30 cellular contexts compared by ENCODE assay signal in the genomic region with DNA sequence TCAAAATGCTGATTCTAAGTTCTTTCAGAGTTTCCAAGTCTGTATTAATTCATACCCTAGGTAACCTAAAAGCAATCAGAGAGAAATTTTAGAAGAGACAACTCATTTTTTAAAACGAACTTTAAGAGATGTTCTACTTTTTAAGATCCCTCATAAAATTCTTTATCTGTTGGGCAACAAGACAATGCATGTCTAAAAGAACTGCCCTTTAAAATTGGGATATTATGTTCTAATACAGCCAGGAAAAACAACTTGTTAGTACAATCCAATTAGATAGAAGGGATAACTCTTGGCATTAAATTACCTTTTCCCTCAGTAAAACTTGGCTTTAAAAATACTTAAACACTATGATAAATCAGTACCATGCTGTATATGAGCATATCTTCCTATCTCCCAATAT. TPM values are rescaled to one million over a fixed set of nuclear protein-coding genes. Genes with fewer than 3 reads are reported as not detected.
DNase-seq lines count a peak whose midpoint lies in the region; ATAC-seq and TF ChIP-seq lines count a peak whose summit lies in the region.
"Had no signal": no experiment of that assay in that cellular context is flagged by ENCODE, and none has a peak within 500 bp of the region (broad histone marks: within the 10 kb centered on the region; RNA-seq: fewer than 3 reads in every experiment).

No MANE protein-coding gene starts in this region.

- H2AK5ac ChIP-seq in IMR-90 (ENCODE audit: low read depth, low read length), result no peak overlapping the region

- H2BK5ac ChIP-seq in IMR-90 (ENCODE audit: low read depth, low read length, poor library complexity, severe bottlenecking), result peak overlapping the region; percentile 77

- no peak overlapping the region for H2AK9ac ChIP-seq in IMR-90 (replicated peaks; ENCODE audit: low read depth, low read length, poor library complexity)

- H3K36me3 Mint-ChIP-seq in osteocyte (ENCODE audit: unreplicated experiment), result peaks cover 11% of the 10 kb centered on the region

- no peak for ATAC-seq in IMR-90 (ENCODE audit: low read depth)
- ATAC-seq: activated CD4-positive, alpha-beta T cell treated with anti-CD3 and anti-CD28 coated beads for 36 hours; effector memory CD8-positive, alpha-beta T cell; naive thymus-derived CD8-positive, alpha-beta T cell; PC-3; SK-N-SH treated with all-trans-retinoic acid at 6 μM for 48 hours had no signal

- in situ Hi-C loops in IMR-90 (cut with MboI; ENCODE audit: low sequenced_read_pairs), result loop anchor here (25.0 kb wide), 1 partner anchor 371 kb away; the partner anchor contains the start of gene SYNE3

- H3K9me3 Mint-ChIP-seq in osteocyte (ENCODE audit: unreplicated experiment), result peaks cover 9% of the 10 kb centered on the region

- no peaks in the 10 kb centered on the region; the same call in 1 of the 2 replicates for H3K9me3 ChIP-seq in IMR-90 (ENCODE audit: control insufficient read depth, insufficient read depth, low read length)

- H3K56ac ChIP-seq in IMR-90 (ENCODE audit: extremely low read depth, insufficient read depth, low read length), result no peak overlapping the region

- peaks cover 16% of the 10 kb centered on the region for H4K20me1 ChIP-seq in IMR-90 (ENCODE audit: insufficient read depth, low read length)

- H3K9ac ChIP-seq in IMR-90 (ENCODE audit: low read depth, low read length), result no peak overlapping the region
- H3K9ac ChIP-seq: KMS-11 had no signal

- no peaks in the 10 kb centered on the region for H3K27me3 ChIP-seq in IMR-90 (ENCODE audit: control insufficient read depth, insufficient read depth, low read length)
- H3K27me3 ChIP-seq: transverse colon had no signal

- no TSS peak for BruUV-seq in IMR-90 (replicated peaks; lab: Mats Ljungman, UMichigan)

- no peak overlapping the region for H4K5ac ChIP-seq in IMR-90 (ENCODE audit: low read depth, low read length)

- no peak overlapping the region for H3K4me2 ChIP-seq in IMR-90 (ENCODE audit: low read depth, low read length)
- H3K4me2 ChIP-seq: KMS-11 had no signal

- POLR2A ChIA-PET in IMR-90 (lab: Charles Lee; ENCODE audit: unreplicated experiment), result no interaction called here

- H3K27me3 Mint-ChIP-seq in osteocyte (ENCODE audit: unreplicated experiment), result no peaks in the 10 kb centered on the region
- H3K27me3 Mint-ChIP-seq: activated CD4-positive, alpha-beta T cell treated with anti-CD3 and anti-CD28 coated beads for 36 hours; activated naive CD8-positive, alpha-beta T cell; effector memory CD8-positive, alpha-beta T cell; naive thymus-derived CD8-positive, alpha-beta T cell had no signal

- H3K27ac Mint-ChIP-seq in osteocyte (ENCODE audit: unreplicated experiment), result peak overlapping the region; percentile 14
- H3K27ac Mint-ChIP-seq: activated CD4-positive, alpha-beta T cell treated with anti-CD3 and anti-CD28 coated beads for 36 hours; activated T-helper 2 cell treated with anti-CD3 and anti-CD28 coated beads, Interferon-gamma antibody, Interleukin-2, Interleukin-4, amounts not matched to agents 10 μg/mL and 5 μg/mL and 100 μg/mL, durations not matched to agents 14 hours and 24 hours and 36 hours had no signal

- CTCF ChIA-PET in IMR-90 (lab: Yijun Ruan, JAX), result no interaction called here

- H3K14ac ChIP-seq in IMR-90 (replicated peaks; ENCODE audit: low read depth, low read length), result no peak overlapping the region

- H3K4me3 Mint-ChIP-seq in osteocyte (ENCODE audit: unreplicated experiment), result no peak overlapping the region
- H3K4me3 Mint-ChIP-seq: activated CD4-positive, alpha-beta T cell treated with anti-CD3 and anti-CD28 coated beads for 36 hours; activated naive CD8-positive, alpha-beta T cell; effector memory CD8-positive, alpha-beta T cell had no signal

- no peak for TF ChIP-seq POLR2A in IMR-90 (IDR thresholded peaks at IDR 0.05; ENCODE audit: low read depth, low read length)

- no peak overlapping the region for H2BK120ac ChIP-seq in IMR-90 (ENCODE audit: low read depth, low read length)

- peaks cover 13 to 51% of the 10 kb centered on the region in 2 experiments for H3K79me1 ChIP-seq in IMR-90 (ENCODE audit: low read depth in 1 of 2, low read length in 2 of 2)

- no peak for DNase-seq in IMR-90
- no peak for DNase-seq in caudate nucleus (lab: John Stamatoyannopoulos, UW)
- no peak for DNase-seq in osteocyte (ENCODE audit: extremely low spot score, unreplicated experiment)
- no peak for DNase-seq in activated CD4-positive, alpha-beta T cell treated with anti-CD3 and anti-CD28 coated beads for 4 hours
- DNase-seq in RKO (ENCODE audit: low spot score), result no peak
- DNase-seq in activated CD4-positive, alpha-beta T cell treated with anti-CD3 and anti-CD28 coated beads for 48 hours, result no peak
- DNase-seq in HK-2 (ENCODE audit: unreplicated experiment), result no peak
- DNase-seq: activated CD4-positive, alpha-beta T cell treated with anti-CD3 and anti-CD28 coated beads for 36 hours; aorta; Caco-2; DMS53; effector memory CD8-positive, alpha-beta T cell; erythroblast; islet precursor cell; naive thymus-derived CD8-positive, alpha-beta T cell; NCI-H1417 treated with DMSO at 0.1 percent for 48 hours; NCI-H2029 treated with DMSO at 0.1 percent for 48 hours; NCI-H524 treated with DMSO at 0.1 percent for 48 hours; nucleus accumbens; PC-3; Right ventricle myocardium superior; stimulated activated CD4-positive, alpha-beta T cell treated with anti-CD3 and anti-CD28 coated beads, Interleukin-4, amount 100 ng/mL, for 1 hour; transverse colon had no signal

- H4K91ac ChIP-seq in IMR-90 (ENCODE audit: insufficient read depth, low read depth, low read length), result no peak overlapping the region

- H3K4me1 ChIP-seq in IMR-90 (ENCODE audit: control insufficient read depth, insufficient read depth, low read length), result peaks cover 2% of the 10 kb centered on the region; the same call in 1 of the 2 replicates

- H2BK15ac ChIP-seq in IMR-90 (ENCODE audit: low read depth, low read length), result no peak overlapping the region

- H3K4ac ChIP-seq in IMR-90 (ENCODE audit: low read depth, low read length), result no peak overlapping the region

- H3K27ac ChIP-seq in C4-2B (peak overlapping the region; percentile 75; the same call in 1 of the 2 replicates), IMR-90 (ENCODE audit: insufficient read depth, low read length) (no peak overlapping the region), caudate nucleus (ENCODE audit: low read depth, low read length) (peak overlapping the region; percentile 67)
- H3K27ac ChIP-seq: coronary artery, HL-60, KMS-11 had no signal

- no peak overlapping the region for H4K8ac ChIP-seq in IMR-90 (ENCODE audit: low read depth in 2 of 2, low read length in 2 of 2)

- intact Hi-C loops in IMR-90 (cut with micrococcal nuclease), result no loop called here

- TF ChIP-seq RAD21 in IMR-90 (IDR thresholded peaks at IDR 0.05; ENCODE audit: low read length), result no peak

- H2AFZ ChIP-seq in IMR-90 (replicated peaks; ENCODE audit: low read length, poor library complexity), result no peak overlapping the region

- dilution Hi-C loops in IMR-90 (cut with HindIII; ENCODE audit: low sequenced_read_pairs, unreplicated experiment), result no loop called here

- no CpG with 5 or more reads among the region's 1 CpG for WGBS in IMR-90 (ENCODE audit: extremely low coverage in 2 of 2, insufficient read length in 1 of 2), 2 experiments

- TF ChIP-seq CTCF in C4-2B (conservative IDR thresholded peaks at IDR 0.05) (no peak), IMR-90 (conservative IDR thresholded peaks at IDR 0.05; ENCODE audit: low read depth, low read length) (no peak), osteocyte (IDR thresholded peaks at IDR 0.05) (no peak)

- no peaks in the 10 kb centered on the region; the same call in 1 of the 2 replicates for H3K9me1 ChIP-seq in IMR-90 (ENCODE audit: insufficient read depth, low read length)

- H3K23ac ChIP-seq in IMR-90 (ENCODE audit: low read depth, low read length), result no peak overlapping the region

- no peak overlapping the region for H3K4me3 ChIP-seq in IMR-90 (ENCODE audit: insufficient read depth, low read depth, low read length)
- H3K4me3 ChIP-seq: coronary artery, transverse colon had no signal

- no peak overlapping the region for H2BK20ac ChIP-seq in IMR-90 (ENCODE audit: low read depth, low read length)

- peaks cover 40% of the 10 kb centered on the region for H3K4me1 Mint-ChIP-seq in osteocyte (ENCODE audit: unreplicated experiment)

- no peak overlapping the region for H3K18ac ChIP-seq in IMR-90 (ENCODE audit: low read depth, low read length)

- no peaks in the 10 kb centered on the region for H3K36me3 ChIP-seq in IMR-90 (ENCODE audit: control insufficient read depth, insufficient read depth, low read length)
- H3K36me3 ChIP-seq: transverse colon had no signal

TF ChIP-seq in IMR-90, 13 proteins besides CTCF, POLR2A, EP300 and RAD21:
- TF ChIP-seq MAFK (IDR thresholded peaks at IDR 0.05; ENCODE audit: low read depth, low read length), result no peak

RNA-seq across cellular contexts. Expression of gene DICER1, which starts 15.6 kb away (rescaled TPM):
- total RNA-seq in IMR-90 (2012; rRNA removed), result 41.7 and 49.5 TPM in 2 replicates
- 8.3 and 9.7 TPM in 2 replicates for polyA plus RNA-seq in IMR-90 (2012; rRNA removed)
- polyA plus RNA-seq in IMR-90 (2012; cell fraction: cytosol; rRNA removed), result 2.3 and 2.8 TPM in 2 replicates
- polyA plus RNA-seq in IMR-90 (2012; cell fraction: nucleus; rRNA removed; ENCODE audit: low replicate concordance), result 6.1 and 45.4 TPM in 2 replicates
- 51.7 and 55.9 TPM in 2 replicates for total RNA-seq in osteocyte
